Comparison of ENCODE assay signal across 8 cellular contexts in the genomic region with DNA sequence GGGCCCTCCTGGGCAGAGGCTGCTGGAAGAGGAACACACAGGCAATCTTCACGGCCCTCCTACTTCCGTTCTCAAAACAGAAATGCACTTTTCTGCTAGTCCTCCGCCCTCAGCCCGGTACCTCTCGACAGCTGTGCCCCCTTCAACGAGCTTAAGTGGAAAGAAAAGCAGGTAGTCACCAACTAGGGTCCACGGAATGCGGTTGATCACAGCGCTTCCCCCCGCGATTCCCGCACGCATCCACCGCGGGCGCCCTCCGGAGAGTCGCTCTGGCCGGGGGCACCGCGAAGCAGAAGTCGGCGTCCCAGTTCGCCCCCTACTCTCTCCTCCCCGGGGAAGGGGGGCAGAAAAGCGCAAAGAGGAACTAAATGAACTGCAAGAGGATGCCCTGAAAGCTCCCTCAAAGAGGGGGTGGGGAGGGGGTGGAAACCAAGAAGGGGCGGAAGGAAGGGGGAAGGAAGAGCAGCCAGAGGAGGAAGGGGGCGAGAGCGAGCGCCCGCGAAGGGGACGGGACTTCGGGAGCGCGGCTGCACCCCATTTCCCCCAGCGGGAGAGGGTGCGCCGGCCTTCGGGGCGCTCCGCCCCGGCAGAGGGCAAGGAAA. TPM values are rescaled to one million over a fixed set of nuclear protein-coding genes. Genes with fewer than 3 reads are reported as not detected.
DNase-seq lines count a peak whose midpoint lies in the region; ATAC-seq and TF ChIP-seq lines count a peak whose summit lies in the region.

No MANE protein-coding gene starts in this region.

- no peaks in the 10 kb centered on the region for H3K27me3 Mint-ChIP-seq in activated CD4-positive, alpha-beta memory T cell treated with anti-CD3 and anti-CD28 coated beads, Interleukin-2, amount 10 ng/mL, durations not matched to agents 7 days and 5 days
- no peaks in the 10 kb centered on the region for H3K27me3 Mint-ChIP-seq in memory B cell

- H3K36me3 Mint-ChIP-seq in activated CD4-positive, alpha-beta memory T cell treated with anti-CD3 and anti-CD28 coated beads, Interleukin-2, amount 10 ng/mL, durations not matched to agents 7 days and 5 days (ENCODE audit: low read depth) = peaks cover 5% of the 10 kb centered on the region
- no peaks in the 10 kb centered on the region for H3K36me3 Mint-ChIP-seq in memory B cell

- TF ChIP-seq CTCF in GM10248 (IDR thresholded peaks at IDR 0.05; ENCODE audit: control extremely low read depth, extremely low read depth, low read depth, missing control alignments) = no peak

- 0 to 1% methylated on average over 41 to 43 of the region's 43 CpGs for whole genome bisulfite sequencing in ectodermal cell, 2 experiments

- peaks cover 5% of the 10 kb centered on the region for H3K4me1 ChIP-seq in ectodermal cell (ENCODE audit: control insufficient read depth, insufficient read depth, low read length)

- no peaks in the 10 kb centered on the region for H3K9me3 Mint-ChIP-seq in activated CD4-positive, alpha-beta memory T cell treated with anti-CD3 and anti-CD28 coated beads, Interleukin-2, amount 10 ng/mL, durations not matched to agents 7 days and 5 days
- no peaks in the 10 kb centered on the region for H3K9me3 Mint-ChIP-seq in memory B cell

- peaks cover 44% of the 10 kb centered on the region for H3K4me1 Mint-ChIP-seq in activated CD4-positive, alpha-beta memory T cell treated with anti-CD3 and anti-CD28 coated beads, Interleukin-2, amount 10 ng/mL, durations not matched to agents 7 days and 5 days
- H3K4me1 Mint-ChIP-seq in memory B cell = peaks cover 31% of the 10 kb centered on the region

- no peaks in the 10 kb centered on the region for H3K27me3 ChIP-seq in ectodermal cell (ENCODE audit: control insufficient read depth, insufficient read depth, low read length, poor library complexity, severe bottlenecking)

- DNase-seq in GM10248 (ENCODE audit: extremely low spot score) (peak; percentile 47), NCI-H2171 treated with DMSO at 0.1 percent for 48 hours (lab: John Stamatoyannopoulos, UW) (peak; percentile 72), memory B cell (ENCODE audit: low spot score in 2 of 2) (peak; percentile 47 to 65), epidermal melanocyte (ENCODE audit: insufficient read length, low spot score) (no peak)
- DNase-seq in activated CD4-positive, alpha-beta memory T cell treated with anti-CD3 and anti-CD28 coated beads, Interleukin-2, amount 10 ng/mL, durations not matched to agents 7 days and 5 days = peak; percentile 53
- DNase-seq in stimulated activated CD8-positive, alpha-beta memory T cell treated with anti-CD3 and anti-CD28 coated beads, Interleukin-12 subunit alpha, Interleukin-12 subunit beta, amount 100 ng/mL, for 4 hours (ENCODE audit: low read depth) = peak; percentile 30

- H3K27ac ChIP-seq in ectodermal cell (ENCODE audit: insufficient read depth, low read depth, low read length, poor library complexity, severe bottlenecking) = peak overlapping the region; percentile 88

- no peaks in the 10 kb centered on the region for H3K9me3 ChIP-seq in ectodermal cell (ENCODE audit: control insufficient read depth, low read length)

- ATAC-seq in HG02588 (IDR thresholded peaks at IDR 0.05; ENCODE audit: unreplicated experiment) (peak; percentile 7), memory B cell (ENCODE audit: low read depth) (peak; percentile 32)

- POLR2A ChIA-PET in GM10248 (lab: Yijun Ruan, JAX) = interaction anchor here (0.6 to 1.2 kb wide), 4 partner anchors 47 to 771 kb away, joined by 4 to 5 read pairs (median 5); no protein-coding TSS in a partner anchor
- POLR2A ChIA-PET in activated CD4-positive, alpha-beta memory T cell treated with anti-CD3 and anti-CD28 coated beads, Interleukin-2, amount 10 ng/mL, durations not matched to agents 7 days and 5 days (lab: Charles Lee) = interaction anchor here (1.0 to 2.6 kb wide), 13 partner anchors 15 to 770 kb away, joined by 3 to 10 read pairs (median 4); a partner anchor contains a TSS

- peak overlapping the region; percentile 92 for H3K27ac Mint-ChIP-seq in activated CD4-positive, alpha-beta memory T cell treated with anti-CD3 and anti-CD28 coated beads, Interleukin-2, amount 10 ng/mL, durations not matched to agents 7 days and 5 days
- peak overlapping the region; percentile 95 for H3K27ac Mint-ChIP-seq in memory B cell

- H3K36me3 ChIP-seq in ectodermal cell (ENCODE audit: control insufficient read depth, insufficient read depth, low read length) = no peaks in the 10 kb centered on the region

- H3K4me3 ChIP-seq in ectodermal cell (ENCODE audit: insufficient read depth, low read depth, low read length) = peak overlapping the region; percentile 84

- H3K4me3 Mint-ChIP-seq in activated CD4-positive, alpha-beta memory T cell treated with anti-CD3 and anti-CD28 coated beads, Interleukin-2, amount 10 ng/mL, durations not matched to agents 7 days and 5 days = peak overlapping the region; percentile 94
- peak overlapping the region; percentile 98 for H3K4me3 Mint-ChIP-seq in memory B cell

- CTCF ChIA-PET in GM10248 (lab: Yijun Ruan, JAX) = interaction anchor here (1.2 to 2.5 kb wide), 4 partner anchors 14 to 171 kb away, joined by 5 to 9 read pairs (median 6); a partner anchor contains a TSS
- CTCF ChIA-PET in activated CD4-positive, alpha-beta memory T cell treated with anti-CD3 and anti-CD28 coated beads, Interleukin-2, amount 10 ng/mL, durations not matched to agents 7 days and 5 days (lab: Charles Lee) = interaction anchor here (3.8 kb wide), 1 partner anchor 171 kb away, joined by 32 read pairs; a partner anchor contains a TSS

RNA-seq across cellular contexts. Expression of a gene that starts 0.7 kb away (rescaled TPM):
- 10 to 100 TPM; 76.0 to 77.4 TPM for total RNA-seq in activated CD4-positive, alpha-beta memory T cell treated with anti-CD3 and anti-CD28 coated beads, Interleukin-2, amount 10 ng/mL, durations not matched to agents 7 days and 5 days
- polyA plus RNA-seq in ectodermal cell (2013, experiment 1 of 4) = 28.7 TPM
- polyA plus RNA-seq in ectodermal cell (2013, experiment 2 of 4) = 28.4 TPM
- 27.7 TPM for polyA plus RNA-seq in ectodermal cell (2013, experiment 3 of 4)
- 27.8 TPM for polyA plus RNA-seq in ectodermal cell (2013, experiment 4 of 4)
